In the genomic region with DNA sequence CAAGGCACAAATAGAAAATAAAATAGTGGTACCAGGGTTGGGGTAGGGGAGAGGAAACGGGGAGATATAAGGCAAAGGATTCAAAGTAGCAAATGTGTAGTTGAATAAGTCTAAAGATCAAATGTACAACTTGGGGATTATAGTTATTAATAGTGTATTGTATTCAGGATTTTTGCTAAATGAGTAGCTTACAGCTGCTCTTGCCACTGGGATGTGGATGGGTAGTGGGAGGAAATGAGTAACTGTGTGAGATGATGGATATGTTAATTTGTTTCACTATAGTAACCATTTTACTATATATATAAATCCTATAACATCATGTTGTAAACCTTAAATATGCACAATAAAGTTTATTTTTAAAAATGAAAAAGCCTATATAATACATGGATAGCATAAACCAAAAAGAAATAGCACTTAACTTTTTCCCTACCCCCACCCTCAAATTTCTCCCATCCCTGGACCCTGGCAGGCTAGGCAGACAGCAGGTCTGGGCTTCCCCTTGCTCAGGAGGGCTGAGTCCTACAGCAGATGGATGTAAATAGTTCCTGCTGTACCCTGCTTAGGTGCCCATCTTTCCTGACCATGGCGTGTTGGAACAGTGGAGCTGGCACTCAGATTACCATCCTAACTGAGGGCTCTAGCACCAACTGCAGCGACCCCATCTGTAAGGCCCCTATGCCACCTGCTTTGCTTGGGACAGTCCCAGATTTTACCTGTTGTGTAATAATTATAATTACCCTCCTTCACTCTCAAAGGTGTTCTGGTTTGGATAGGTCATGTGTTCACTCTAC, we compare ENCODE assay signal across 1 cellular context.
TF ChIP-seq lines count a peak whose summit lies in the region.

No MANE protein-coding gene starts in this region.

TF ChIP-seq in GM23338, 12 proteins besides CTCF, POLR2A, EP300 and RAD21 (continued from another document):
- TF ChIP-seq, protein P1, sequence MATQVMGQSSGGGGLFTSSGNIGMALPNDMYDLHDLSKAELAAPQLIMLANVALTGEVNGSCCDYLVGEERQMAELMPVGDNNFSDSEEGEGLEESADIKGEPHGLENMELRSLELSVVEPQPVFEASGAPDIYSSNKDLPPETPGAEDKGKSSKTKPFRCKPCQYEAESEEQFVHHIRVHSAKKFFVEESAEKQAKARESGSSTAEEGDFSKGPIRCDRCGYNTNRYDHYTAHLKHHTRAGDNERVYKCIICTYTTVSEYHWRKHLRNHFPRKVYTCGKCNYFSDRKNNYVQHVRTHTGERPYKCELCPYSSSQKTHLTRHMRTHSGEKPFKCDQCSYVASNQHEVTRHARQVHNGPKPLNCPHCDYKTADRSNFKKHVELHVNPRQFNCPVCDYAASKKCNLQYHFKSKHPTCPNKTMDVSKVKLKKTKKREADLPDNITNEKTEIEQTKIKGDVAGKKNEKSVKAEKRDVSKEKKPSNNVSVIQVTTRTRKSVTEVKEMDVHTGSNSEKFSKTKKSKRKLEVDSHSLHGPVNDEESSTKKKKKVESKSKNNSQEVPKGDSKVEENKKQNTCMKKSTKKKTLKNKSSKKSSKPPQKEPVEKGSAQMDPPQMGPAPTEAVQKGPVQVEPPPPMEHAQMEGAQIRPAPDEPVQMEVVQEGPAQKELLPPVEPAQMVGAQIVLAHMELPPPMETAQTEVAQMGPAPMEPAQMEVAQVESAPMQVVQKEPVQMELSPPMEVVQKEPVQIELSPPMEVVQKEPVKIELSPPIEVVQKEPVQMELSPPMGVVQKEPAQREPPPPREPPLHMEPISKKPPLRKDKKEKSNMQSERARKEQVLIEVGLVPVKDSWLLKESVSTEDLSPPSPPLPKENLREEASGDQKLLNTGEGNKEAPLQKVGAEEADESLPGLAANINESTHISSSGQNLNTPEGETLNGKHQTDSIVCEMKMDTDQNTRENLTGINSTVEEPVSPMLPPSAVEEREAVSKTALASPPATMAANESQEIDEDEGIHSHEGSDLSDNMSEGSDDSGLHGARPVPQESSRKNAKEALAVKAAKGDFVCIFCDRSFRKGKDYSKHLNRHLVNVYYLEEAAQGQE (IDR thresholded peaks at IDR 0.05; ENCODE audit: unreplicated experiment), result no peak
- TF ChIP-seq CREB1 (CRISPR knock-in tag; IDR thresholded peaks at IDR 0.05; ENCODE audit: low read depth) (no peak), JUNB (IDR thresholded peaks at IDR 0.05; ENCODE audit: unreplicated experiment) (no peak), EZH2phosphoT487 (IDR thresholded peaks at IDR 0.05; ENCODE audit: unreplicated experiment) (no peak), ZNF114 (CRISPR knock-in tag; IDR thresholded peaks at IDR 0.05) (no peak), ZNF331 (CRISPR knock-in tag; IDR thresholded peaks at IDR 0.05; ENCODE audit: low read depth) (no peak), EZH2 (IDR thresholded peaks at IDR 0.05; ENCODE audit: low read depth, unreplicated experiment) (no peak), NANOG (IDR thresholded peaks at IDR 0.05; ENCODE audit: borderline replicate concordance) (no peak)
- TF ChIP-seq, protein P2, sequence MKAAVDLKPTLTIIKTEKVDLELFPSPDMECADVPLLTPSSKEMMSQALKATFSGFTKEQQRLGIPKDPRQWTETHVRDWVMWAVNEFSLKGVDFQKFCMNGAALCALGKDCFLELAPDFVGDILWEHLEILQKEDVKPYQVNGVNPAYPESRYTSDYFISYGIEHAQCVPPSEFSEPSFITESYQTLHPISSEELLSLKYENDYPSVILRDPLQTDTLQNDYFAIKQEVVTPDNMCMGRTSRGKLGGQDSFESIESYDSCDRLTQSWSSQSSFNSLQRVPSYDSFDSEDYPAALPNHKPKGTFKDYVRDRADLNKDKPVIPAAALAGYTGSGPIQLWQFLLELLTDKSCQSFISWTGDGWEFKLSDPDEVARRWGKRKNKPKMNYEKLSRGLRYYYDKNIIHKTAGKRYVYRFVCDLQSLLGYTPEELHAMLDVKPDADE (IDR thresholded peaks at IDR 0.05), result no peak
- TF ChIP-seq, protein P3, sequence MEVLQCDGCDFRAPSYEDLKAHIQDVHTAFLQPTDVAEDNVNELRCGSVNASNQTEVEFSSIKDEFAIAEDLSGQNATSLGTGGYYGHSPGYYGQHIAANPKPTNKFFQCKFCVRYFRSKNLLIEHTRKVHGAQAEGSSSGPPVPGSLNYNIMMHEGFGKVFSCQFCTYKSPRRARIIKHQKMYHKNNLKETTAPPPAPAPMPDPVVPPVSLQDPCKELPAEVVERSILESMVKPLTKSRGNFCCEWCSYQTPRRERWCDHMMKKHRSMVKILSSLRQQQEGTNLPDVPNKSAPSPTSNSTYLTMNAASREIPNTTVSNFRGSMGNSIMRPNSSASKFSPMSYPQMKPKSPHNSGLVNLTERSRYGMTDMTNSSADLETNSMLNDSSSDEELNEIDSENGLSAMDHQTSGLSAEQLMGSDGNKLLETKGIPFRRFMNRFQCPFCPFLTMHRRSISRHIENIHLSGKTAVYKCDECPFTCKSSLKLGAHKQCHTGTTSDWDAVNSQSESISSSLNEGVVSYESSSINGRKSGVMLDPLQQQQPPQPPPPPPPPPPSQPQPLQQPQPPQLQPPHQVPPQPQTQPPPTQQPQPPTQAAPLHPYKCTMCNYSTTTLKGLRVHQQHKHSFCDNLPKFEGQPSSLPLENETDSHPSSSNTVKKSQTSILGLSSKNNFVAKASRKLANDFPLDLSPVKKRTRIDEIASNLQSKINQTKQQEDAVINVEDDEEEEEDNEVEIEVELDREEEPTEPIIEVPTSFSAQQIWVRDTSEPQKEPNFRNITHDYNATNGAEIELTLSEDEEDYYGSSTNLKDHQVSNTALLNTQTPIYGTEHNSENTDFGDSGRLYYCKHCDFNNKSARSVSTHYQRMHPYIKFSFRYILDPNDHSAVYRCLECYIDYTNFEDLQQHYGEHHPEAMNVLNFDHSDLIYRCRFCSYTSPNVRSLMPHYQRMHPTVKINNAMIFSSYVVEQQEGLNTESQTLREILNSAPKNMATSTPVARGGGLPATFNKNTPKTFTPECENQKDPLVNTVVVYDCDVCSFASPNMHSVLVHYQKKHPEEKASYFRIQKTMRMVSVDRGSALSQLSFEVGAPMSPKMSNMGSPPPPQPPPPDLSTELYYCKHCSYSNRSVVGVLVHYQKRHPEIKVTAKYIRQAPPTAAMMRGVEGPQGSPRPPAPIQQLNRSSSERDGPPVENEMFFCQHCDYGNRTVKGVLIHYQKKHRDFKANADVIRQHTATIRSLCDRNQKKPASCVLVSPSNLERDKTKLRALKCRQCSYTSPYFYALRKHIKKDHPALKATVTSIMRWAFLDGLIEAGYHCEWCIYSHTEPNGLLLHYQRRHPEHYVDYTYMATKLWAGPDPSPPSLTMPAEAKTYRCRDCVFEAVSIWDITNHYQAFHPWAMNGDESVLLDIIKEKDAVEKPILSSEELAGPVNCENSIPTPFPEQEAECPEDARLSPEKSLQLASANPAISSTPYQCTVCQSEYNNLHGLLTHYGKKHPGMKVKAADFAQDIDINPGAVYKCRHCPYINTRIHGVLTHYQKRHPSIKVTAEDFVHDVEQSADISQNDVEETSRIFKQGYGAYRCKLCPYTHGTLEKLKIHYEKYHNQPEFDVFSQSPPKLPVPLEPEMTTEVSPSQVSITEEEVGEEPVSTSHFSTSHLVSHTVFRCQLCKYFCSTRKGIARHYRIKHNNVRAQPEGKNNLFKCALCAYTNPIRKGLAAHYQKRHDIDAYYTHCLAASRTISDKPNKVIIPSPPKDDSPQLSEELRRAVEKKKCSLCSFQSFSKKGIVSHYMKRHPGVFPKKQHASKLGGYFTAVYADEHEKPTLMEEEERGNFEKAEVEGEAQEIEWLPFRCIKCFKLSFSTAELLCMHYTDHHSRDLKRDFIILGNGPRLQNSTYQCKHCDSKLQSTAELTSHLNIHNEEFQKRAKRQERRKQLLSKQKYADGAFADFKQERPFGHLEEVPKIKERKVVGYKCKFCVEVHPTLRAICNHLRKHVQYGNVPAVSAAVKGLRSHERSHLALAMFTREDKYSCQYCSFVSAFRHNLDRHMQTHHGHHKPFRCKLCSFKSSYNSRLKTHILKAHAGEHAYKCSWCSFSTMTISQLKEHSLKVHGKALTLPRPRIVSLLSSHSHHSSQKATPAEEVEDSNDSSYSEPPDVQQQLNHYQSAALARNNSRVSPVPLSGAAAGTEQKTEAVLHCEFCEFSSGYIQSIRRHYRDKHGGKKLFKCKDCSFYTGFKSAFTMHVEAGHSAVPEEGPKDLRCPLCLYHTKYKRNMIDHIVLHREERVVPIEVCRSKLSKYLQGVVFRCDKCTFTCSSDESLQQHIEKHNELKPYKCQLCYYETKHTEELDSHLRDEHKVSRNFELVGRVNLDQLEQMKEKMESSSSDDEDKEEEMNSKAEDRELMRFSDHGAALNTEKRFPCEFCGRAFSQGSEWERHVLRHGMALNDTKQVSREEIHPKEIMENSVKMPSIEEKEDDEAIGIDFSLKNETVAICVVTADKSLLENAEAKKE (CRISPR knock-in tag; IDR thresholded peaks at IDR 0.05), result no peak
